Comparison of ENCODE assay signal across 1 cellular context in the genomic region with DNA sequence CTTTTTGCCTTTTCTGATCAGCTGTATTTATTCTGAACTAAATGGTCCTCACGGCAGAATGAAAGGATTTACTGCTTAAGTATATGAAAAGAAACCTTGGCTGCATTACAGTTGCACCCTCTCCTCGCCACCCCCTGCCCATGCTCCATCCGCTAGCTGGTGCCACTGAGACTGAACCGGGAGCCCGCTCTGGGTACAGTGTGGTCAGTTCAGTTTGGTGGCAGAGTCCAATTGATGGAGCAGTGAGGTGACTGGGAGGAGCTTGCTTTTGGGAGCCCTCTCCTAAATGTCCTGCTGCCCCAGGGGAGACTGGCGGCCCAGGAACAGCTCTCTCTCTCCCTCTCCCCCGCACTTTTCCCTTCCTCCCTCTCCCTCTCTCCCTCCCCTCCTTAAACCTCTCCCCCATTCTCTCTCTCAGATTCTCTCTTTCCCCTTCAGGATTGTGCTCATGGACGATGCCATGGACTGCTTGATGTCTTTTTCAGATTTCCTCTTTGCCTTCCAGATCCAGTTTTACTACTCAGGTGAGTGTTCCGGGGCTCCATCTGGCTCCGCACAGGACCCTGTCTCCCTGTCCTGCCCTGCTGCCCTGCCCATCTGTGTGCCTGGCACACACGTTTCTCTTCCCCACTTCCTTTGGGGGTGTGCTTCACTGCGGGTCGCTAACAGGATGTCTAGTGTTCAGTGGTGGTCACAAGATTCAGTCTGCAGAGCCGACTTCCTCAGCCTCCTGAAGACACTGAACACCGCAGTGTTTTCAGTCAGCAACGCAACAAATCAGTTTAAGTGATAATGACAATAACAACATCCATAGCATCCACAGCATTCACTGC.
TF ChIP-seq lines count a peak whose summit lies in the region.

No MANE protein-coding gene starts in this region.

TF ChIP-seq in HepG2, 621 proteins besides CTCF, POLR2A, EP300 and RAD21:
- TF ChIP-seq HOXA5 (CRISPR knock-in tag; IDR thresholded peaks at IDR 0.05) (no peak), ZNF12 (CRISPR knock-in tag; IDR thresholded peaks at IDR 0.05) (no peak), NONO (IDR thresholded peaks at IDR 0.05) (no peak), NONO (CRISPR knock-in tag; conservative IDR thresholded peaks at IDR 0.05) (no peak), RBM39 (IDR thresholded peaks at IDR 0.05; ENCODE audit: low read depth, low read length, poor library complexity, severe bottlenecking) (no peak), NFKBIZ (CRISPR knock-in tag; IDR thresholded peaks at IDR 0.05) (no peak), FOXJ3 (CRISPR knock-in tag; IDR thresholded peaks at IDR 0.05; ENCODE audit: borderline replicate concordance) (no peak), HMG20B (CRISPR knock-in tag; conservative IDR thresholded peaks at IDR 0.05) (no peak), ZEB1 (IDR thresholded peaks at IDR 0.05; ENCODE audit: insufficient replicate concordance, low read depth) (no peak), PBX2 (CRISPR knock-in tag; IDR thresholded peaks at IDR 0.05) (no peak), ZNF326 (CRISPR knock-in tag; IDR thresholded peaks at IDR 0.05; ENCODE audit: borderline replicate concordance) (no peak), MBNL3 (CRISPR knock-in tag; conservative IDR thresholded peaks at IDR 0.05) (no peak), PHF20 (CRISPR knock-in tag; IDR thresholded peaks at IDR 0.05) (no peak), ZBTB10 (CRISPR knock-in tag; IDR thresholded peaks at IDR 0.05; ENCODE audit: borderline replicate concordance) (no peak), NRL (CRISPR knock-in tag; IDR thresholded peaks at IDR 0.05; ENCODE audit: borderline replicate concordance) (no peak), ZFP36 (IDR thresholded peaks at IDR 0.05; ENCODE audit: borderline replicate concordance, low read depth, low read length, partially characterized antibody) (no peak), RFX1 (IDR thresholded peaks at IDR 0.05) (no peak), SRY (CRISPR knock-in tag; IDR thresholded peaks at IDR 0.05) (no peak), EED (CRISPR knock-in tag; IDR thresholded peaks at IDR 0.05) (no peak), ZNF260 (CRISPR knock-in tag; IDR thresholded peaks at IDR 0.05; ENCODE audit: borderline replicate concordance, low read depth) (no peak)
- TF ChIP-seq, protein P1, sequence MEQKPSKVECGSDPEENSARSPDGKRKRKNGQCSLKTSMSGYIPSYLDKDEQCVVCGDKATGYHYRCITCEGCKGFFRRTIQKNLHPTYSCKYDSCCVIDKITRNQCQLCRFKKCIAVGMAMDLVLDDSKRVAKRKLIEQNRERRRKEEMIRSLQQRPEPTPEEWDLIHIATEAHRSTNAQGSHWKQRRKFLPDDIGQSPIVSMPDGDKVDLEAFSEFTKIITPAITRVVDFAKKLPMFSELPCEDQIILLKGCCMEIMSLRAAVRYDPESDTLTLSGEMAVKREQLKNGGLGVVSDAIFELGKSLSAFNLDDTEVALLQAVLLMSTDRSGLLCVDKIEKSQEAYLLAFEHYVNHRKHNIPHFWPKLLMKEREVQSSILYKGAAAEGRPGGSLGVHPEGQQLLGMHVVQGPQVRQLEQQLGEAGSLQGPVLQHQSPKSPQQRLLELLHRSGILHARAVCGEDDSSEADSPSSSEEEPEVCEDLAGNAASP (CRISPR knock-in tag; IDR thresholded peaks at IDR 0.05; ENCODE audit: borderline replicate concordance), result no peak
